In the genomic region with DNA sequence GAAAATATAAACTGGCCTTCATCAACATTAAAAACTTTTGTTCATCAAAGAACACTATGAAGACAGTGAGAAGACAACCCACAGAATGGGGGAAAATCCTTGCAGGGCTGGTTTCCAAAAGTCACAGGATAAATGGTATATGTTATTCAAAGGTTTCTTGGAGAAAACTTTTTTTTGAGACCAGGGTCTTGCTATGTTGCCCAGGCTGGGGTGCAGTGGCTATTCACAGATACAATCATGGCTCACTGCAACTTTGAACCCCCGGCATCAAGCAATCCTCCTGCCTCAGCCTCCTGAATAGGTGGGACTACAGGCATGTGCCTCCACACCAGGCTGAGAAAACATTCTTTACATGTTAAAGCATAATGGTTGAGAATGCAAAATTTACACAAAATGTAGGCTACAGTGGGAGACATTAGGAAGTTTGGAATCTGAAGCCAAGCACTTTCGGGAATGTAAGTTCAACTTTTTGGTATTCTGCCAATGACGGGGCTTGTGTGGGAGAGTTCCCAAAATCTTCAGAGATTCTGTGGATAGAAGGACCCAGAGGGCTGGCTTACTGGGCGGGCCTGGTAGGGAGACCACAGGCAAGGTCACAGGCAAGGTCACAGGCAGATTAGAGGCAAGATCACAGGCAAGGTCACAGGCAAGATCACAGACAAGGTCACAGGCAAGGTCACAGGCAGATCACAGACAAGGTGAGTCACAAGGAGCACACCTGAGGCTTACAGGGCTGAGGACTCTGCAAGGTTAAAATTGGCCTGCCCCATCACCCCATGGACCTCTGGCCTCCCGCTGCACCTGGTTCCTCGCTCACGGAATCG, we compare ENCODE assay signal across 1 cellular context.
TF ChIP-seq lines count a peak whose summit lies in the region.

No MANE protein-coding gene starts in this region.

TF ChIP-seq in IMR-90, 13 proteins besides CTCF, POLR2A, EP300 and RAD21:
- no peak for TF ChIP-seq MAZ (IDR thresholded peaks at IDR 0.05; ENCODE audit: borderline replicate concordance, low read depth, low read length)
- no peak for TF ChIP-seq NFE2L2 (IDR thresholded peaks at IDR 0.05; ENCODE audit: low read depth, low read length)
- TF ChIP-seq, protein P1, sequence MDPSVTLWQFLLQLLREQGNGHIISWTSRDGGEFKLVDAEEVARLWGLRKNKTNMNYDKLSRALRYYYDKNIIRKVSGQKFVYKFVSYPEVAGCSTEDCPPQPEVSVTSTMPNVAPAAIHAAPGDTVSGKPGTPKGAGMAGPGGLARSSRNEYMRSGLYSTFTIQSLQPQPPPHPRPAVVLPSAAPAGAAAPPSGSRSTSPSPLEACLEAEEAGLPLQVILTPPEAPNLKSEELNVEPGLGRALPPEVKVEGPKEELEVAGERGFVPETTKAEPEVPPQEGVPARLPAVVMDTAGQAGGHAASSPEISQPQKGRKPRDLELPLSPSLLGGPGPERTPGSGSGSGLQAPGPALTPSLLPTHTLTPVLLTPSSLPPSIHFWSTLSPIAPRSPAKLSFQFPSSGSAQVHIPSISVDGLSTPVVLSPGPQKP (IDR thresholded peaks at IDR 0.05; ENCODE audit: borderline replicate concordance, low read depth, low read length): no peak
- TF ChIP-seq, protein P2, sequence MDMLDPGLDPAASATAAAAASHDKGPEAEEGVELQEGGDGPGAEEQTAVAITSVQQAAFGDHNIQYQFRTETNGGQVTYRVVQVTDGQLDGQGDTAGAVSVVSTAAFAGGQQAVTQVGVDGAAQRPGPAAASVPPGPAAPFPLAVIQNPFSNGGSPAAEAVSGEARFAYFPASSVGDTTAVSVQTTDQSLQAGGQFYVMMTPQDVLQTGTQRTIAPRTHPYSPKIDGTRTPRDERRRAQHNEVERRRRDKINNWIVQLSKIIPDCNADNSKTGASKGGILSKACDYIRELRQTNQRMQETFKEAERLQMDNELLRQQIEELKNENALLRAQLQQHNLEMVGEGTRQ (IDR thresholded peaks at IDR 0.05; ENCODE audit: low read depth, low read length): no peak
- no peak for TF ChIP-seq SMC3 (IDR thresholded peaks at IDR 0.05; ENCODE audit: low read depth, low read length)
- TF ChIP-seq BHLHE40 (IDR thresholded peaks at IDR 0.05; ENCODE audit: low read depth, low read length): no peak
- no peak for TF ChIP-seq CHD1 (IDR thresholded peaks at IDR 0.05; ENCODE audit: low read depth, low read length)
